Comparison of ENCODE assay signal across 8 cellular contexts in the genomic region with DNA sequence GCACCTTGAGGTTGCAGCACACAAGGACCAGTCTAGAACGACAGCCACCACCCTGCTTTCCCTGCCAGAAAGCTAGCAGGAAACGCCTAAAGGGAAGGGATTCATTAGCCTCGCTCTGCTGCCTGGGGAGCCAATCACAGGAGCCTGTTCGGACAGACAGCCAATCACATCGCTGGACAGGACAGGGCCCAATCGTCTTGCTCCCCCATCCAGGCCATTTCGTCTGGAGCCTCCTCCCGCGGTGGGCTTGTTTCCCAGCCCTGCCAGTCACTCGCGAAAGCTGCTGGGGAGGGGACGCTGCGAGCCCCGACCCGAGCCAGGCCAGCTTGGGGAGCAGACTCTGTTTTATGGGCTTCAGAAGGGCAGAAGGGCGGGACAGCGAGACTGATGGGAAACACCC.
DNase-seq lines count a peak whose midpoint lies in the region; ATAC-seq and TF ChIP-seq lines count a peak whose summit lies in the region.

No MANE protein-coding gene starts in this region.

- no peak for TF ChIP-seq POLR2A in sigmoid colon (IDR thresholded peaks at IDR 0.05)

- WGBS in sigmoid colon, 2 donors, result 17 to 61% methylated on average over 17 of the region's 17 CpGs

- H3K27me3 ChIP-seq in iPS-18a (ENCODE audit: control insufficient read depth, insufficient read depth, low read length), result no peaks in the 10 kb centered on the region
- H3K27me3 ChIP-seq in sigmoid colon, result no peaks in the 10 kb centered on the region

- ATAC-seq in activated naive CD4-positive, alpha-beta T cell treated with anti-CD3 and anti-CD28 coated beads, Interleukin-2, amount 50 U/mL, for 72 hours, result no peak
- no peak for ATAC-seq in stimulated activated naive CD8-positive, alpha-beta T cell treated with anti-CD3 and anti-CD28 coated beads, Interleukin-15, Interleukin-2, amounts not matched to agents 100 U/mL and 50 U/mL, for 24 hours

- no peak overlapping the region for H3K9ac ChIP-seq in iPS-18a (ENCODE audit: low read length)

- H3K27ac ChIP-seq in iPS-18a (ENCODE audit: low read length) (no peak overlapping the region), sigmoid colon (peak overlapping the region; percentile 20 to 62 (median 33))

- peak overlapping the region; percentile 59 for H3K4me3 ChIP-seq in iPS-18a (ENCODE audit: low read length)
- H3K4me3 ChIP-seq in sigmoid colon, result peak overlapping the region; percentile 10 to 50 (median 42)

- H3K4me1 ChIP-seq in iPS-18a (ENCODE audit: control insufficient read depth, low read depth, low read length) (no peaks in the 10 kb centered on the region), sigmoid colon (peaks cover 0 to 22% (median 10%) of the 10 kb centered on the region in 4 donors)

- no peaks in the 10 kb centered on the region for H3K36me3 Mint-ChIP-seq in activated naive CD4-positive, alpha-beta T cell treated with anti-CD3 and anti-CD28 coated beads, Interleukin-2, amount 50 U/mL, for 72 hours

- no peaks in the 10 kb centered on the region for H3K9me3 Mint-ChIP-seq in activated naive CD4-positive, alpha-beta T cell treated with anti-CD3 and anti-CD28 coated beads, Interleukin-2, amount 50 U/mL, for 72 hours

- no peaks in the 10 kb centered on the region for H3K36me3 ChIP-seq in iPS-18a (ENCODE audit: control insufficient read depth, low read depth, low read length)
- H3K36me3 ChIP-seq in sigmoid colon, result no peaks in the 10 kb centered on the region

- H3K27ac Mint-ChIP-seq in activated naive CD4-positive, alpha-beta T cell treated with anti-CD3 and anti-CD28 coated beads, Interleukin-2, amount 50 U/mL, for 72 hours, result no peak overlapping the region

- no peak for TF ChIP-seq EP300 in sigmoid colon (IDR thresholded peaks at IDR 0.05)

- intact Hi-C loops in sigmoid colon (cut with DNase I), result no loop called here

- no peak for TF ChIP-seq CTCF in sigmoid colon (IDR thresholded peaks at IDR 0.05)

- peak; percentile 29 for DNase-seq in NCI-H187 treated with DMSO at 0.1 percent for 48 hours (lab: John Stamatoyannopoulos, UW)
- DNase-seq in astrocyte of the hippocampus (ENCODE audit: low read depth, low spot score), result peak; percentile 89
- DNase-seq in sigmoid colon, result peak; percentile 83
- no peak for DNase-seq in OCI-M2 (lab: John Stamatoyannopoulos, UW; ENCODE audit: unreplicated experiment)
- DNase-seq in activated naive CD4-positive, alpha-beta T cell treated with anti-CD3 and anti-CD28 coated beads, Interleukin-2, amount 50 U/mL, for 72 hours (ENCODE audit: low spot score in 2 of 2), result no peak
- no peak for DNase-seq in GDM1 (lab: John Stamatoyannopoulos, UW)
- no peak for DNase-seq in stimulated activated naive CD8-positive, alpha-beta T cell treated with anti-CD3 and anti-CD28 coated beads, Interleukin-15, Interleukin-2, amounts not matched to agents 100 U/mL and 50 U/mL, for 24 hours

- H3K9me3 ChIP-seq in iPS-18a (ENCODE audit: control insufficient read depth, low read depth, low read length), result no peaks in the 10 kb centered on the region
- H3K9me3 ChIP-seq in sigmoid colon, result no peaks in the 10 kb centered on the region

Comparison
In these comparisons a context has a peak if more than half of its experiments do, and no peak if none do; other contexts are left out.
1. DNase-seq: peak in NCI-H187 treated with DMSO at 0.1 percent for 48 hours (single experiment), astrocyte of the hippocampus (single experiment) and sigmoid colon (single experiment); none in OCI-M2 (single experiment), activated naive CD4-positive, alpha-beta T cell treated with anti-CD3 and anti-CD28 coated beads, Interleukin-2, amount 50 U/mL, for 72 hours (0 of 2), GDM1 (single experiment) and stimulated activated naive CD8-positive, alpha-beta T cell treated with anti-CD3 and anti-CD28 coated beads, Interleukin-15, Interleukin-2, amounts not matched to agents 100 U/mL and 50 U/mL, for 24 hours (single experiment).